In genomic region chr1:179586107-179586823, GRCh38 we compare ENCODE assay signal across 7 cellular contexts. TPM values are rescaled to one million over a fixed set of nuclear protein-coding genes. Genes with fewer than 3 reads are reported as not detected.
DNase-seq lines count a peak whose midpoint lies in the region; ATAC-seq and TF ChIP-seq lines count a peak whose summit lies in the region.

No MANE protein-coding gene starts in this region.

- H2BK12ac ChIP-seq in H9 (ENCODE audit: insufficient read length, low read depth, low read length) = no peak overlapping the region

- TF ChIP-seq CTCF in H9 (conservative IDR thresholded peaks at IDR 0.05) (peak; percentile 74), epithelial cell of esophagus (IDR thresholded peaks at IDR 0.05; ENCODE audit: insufficient read depth, low read depth, low read length, missing control alignments) (peak; percentile 20), mucosa of descending colon (IDR thresholded peaks at IDR 0.05) (peak; percentile 64)

- no peak overlapping the region for H3K23ac ChIP-seq in H9 (ENCODE audit: insufficient read length, low read depth, low read length)

- H2BK120ac ChIP-seq in H9 (ENCODE audit: low read depth, low read length, poor library complexity, severe bottlenecking) = no peak overlapping the region

- no peaks in the 10 kb centered on the region for H3K79me2 ChIP-seq in H9 (ENCODE audit: insufficient read depth, low read length)

- H3K4me3 ChIP-seq in epithelial cell of esophagus (ENCODE audit: low read length) (no peak overlapping the region), mucosa of descending colon (no peak overlapping the region)

- no peak overlapping the region for H4K91ac ChIP-seq in H9 (ENCODE audit: insufficient read length, low read depth, low read length)

- H4K20me1 ChIP-seq in H9 (ENCODE audit: control insufficient read depth, insufficient read depth, insufficient read length) = no peaks in the 10 kb centered on the region

- no peak overlapping the region for H3K4ac ChIP-seq in H9 (ENCODE audit: low read depth, low read length)

- peak overlapping the region; percentile 34 to 68 for H3K4me3 Mint-ChIP-seq in H9

- intact Hi-C loops in mucosa of descending colon (cut with DNase I, micrococcal nuclease) = no loop called here

- DNase-seq in H9 (peak; percentile 81), NCI-H526 treated with DMSO at 0.1 percent for 48 hours (lab: John Stamatoyannopoulos, UW) (peak; percentile 93), epithelial cell of esophagus (ENCODE audit: low read depth) (peak; percentile 29), mucosa of descending colon (peak; percentile 72 to 84 (median 83)), NK-92 (lab: John Stamatoyannopoulos, UW; ENCODE audit: unreplicated experiment) (no peak)

- H3K27ac Mint-ChIP-seq in H9 = no peak overlapping the region

- no peak overlapping the region for H3K9ac ChIP-seq in H9 (ENCODE audit: extremely low read depth, insufficient read length, low read length)

- H3K27me3 ChIP-seq in H9 (ENCODE audit: insufficient read depth, low read length) = peaks cover 9% of the 10 kb centered on the region; the same call in 1 of the 2 replicates

- no peaks in the 10 kb centered on the region for H3K36me3 ChIP-seq in mucosa of descending colon (ENCODE audit: low read depth)

- no peak overlapping the region for H4K8ac ChIP-seq in H9 (replicated peaks; ENCODE audit: insufficient read length, low read depth, low read length)

- no peak overlapping the region for H3T11ph ChIP-seq in H9 (ENCODE audit: low read length)

- H3K4me2 ChIP-seq in H9 (ENCODE audit: insufficient read depth, insufficient read length, low read length) = peak overlapping the region; percentile 40

- H2BK20ac ChIP-seq in H9 (ENCODE audit: low read depth, low read length, poor library complexity, severe bottlenecking) = no peak overlapping the region

- H3K14ac ChIP-seq in H9 (ENCODE audit: insufficient read depth, low read length) = peak overlapping the region; percentile 32; the same call in 1 of the 2 replicates

- H3K27me3 Mint-ChIP-seq in H9 (ENCODE audit: low read depth) = peaks cover 43% of the 10 kb centered on the region

- no peak overlapping the region for H3K18ac ChIP-seq in H9 (ENCODE audit: insufficient read length, low read depth, low read length)

- H3K56ac ChIP-seq in H9 (ENCODE audit: insufficient read length, low read depth, low read length) = no peak overlapping the region

- peaks cover 3 to 7% of the 10 kb centered on the region in 2 experiments; a peak in 4 of 5 replicates for H3K9me3 Mint-ChIP-seq in H9

- no peak overlapping the region for H2AFZ ChIP-seq in H9 (ENCODE audit: low read length)

- H2BK15ac ChIP-seq in H9 (ENCODE audit: low read depth, low read length) = no peak overlapping the region

- peaks cover 0 to 1% (median 0%) of the 10 kb centered on the region in 3 experiments; a peak in 2 of 7 replicates for H3K36me3 Mint-ChIP-seq in H9 (ENCODE audit: insufficient read depth in 1 of 3, low read depth in 3 of 3)

- no peaks in the 10 kb centered on the region for H3K79me1 ChIP-seq in H9 (ENCODE audit: insufficient read depth, low read depth, low read length, poor library complexity, severe bottlenecking)

- H3K4me1 ChIP-seq in H9 (ENCODE audit: insufficient read depth, low read length) (0 out of 2 replicates have a peak, but pooled peaks cover 5% of the 10 kb centered on the region), mucosa of descending colon (ENCODE audit: low read depth) (no peaks in the 10 kb centered on the region)

- ATAC-seq in mucosa of descending colon (peak; percentile 94), HG02623 (IDR thresholded peaks at IDR 0.05; ENCODE audit: unreplicated experiment) (no peak), HG03460 (IDR thresholded peaks at IDR 0.05; ENCODE audit: unreplicated experiment) (no peak)

- no peak overlapping the region for H2BK5ac ChIP-seq in H9 (ENCODE audit: insufficient read length, low read length)

- WGBS in H9 (ENCODE audit: extremely low coverage, insufficient read length, low lambda C conversion rate) = no CpG with 5 or more reads among the region's 60 CpGs

- H4K5ac ChIP-seq in H9 (ENCODE audit: insufficient read length, low read depth, low read length) = no peak overlapping the region

- no peaks in the 10 kb centered on the region for H3K23me2 ChIP-seq in H9 (ENCODE audit: insufficient read length, low read depth, low read length, poor library complexity, severe bottlenecking)

- H3K27ac ChIP-seq in H9 (ENCODE audit: insufficient read length, low read depth, low read length) = no peak overlapping the region

- no peak overlapping the region for H2AK5ac ChIP-seq in H9 (ENCODE audit: insufficient read length, low read length)

- H3K9me3 ChIP-seq in H9 (ENCODE audit: control insufficient read depth, low read depth, low read length) (no peaks in the 10 kb centered on the region), mucosa of descending colon (no peaks in the 10 kb centered on the region)

- peaks cover 21 to 24% of the 10 kb centered on the region in 2 experiments for H3K4me1 Mint-ChIP-seq in H9

RNA-seq across cellular contexts. Expression of gene TDRD5, which starts 5.4 kb away (rescaled TPM):
- total RNA-seq in H9 (2021) (0.33 and 0.64 TPM in 2 replicates), mucosa of descending colon (1 to 10 TPM in 1 of 3 donors, under 1 TPM in 2; 0.76 to 2.2 (median 0.92) TPM)

RNA-seq across cellular contexts. Expression of gene NPHS2, which starts 10.5 kb away (rescaled TPM):
- total RNA-seq in H9 (2021) = not detected in 2 replicates
- not detected for total RNA-seq in mucosa of descending colon

Comparison
In these comparisons a context has a peak if more than half of its experiments do, and no peak if none do; other contexts are left out.
1. CTCF ChIP-seq: peak in every context shown above with its lines; median percentile 74 in H9; 64 in mucosa of descending colon; 20 in epithelial cell of esophagus.